In genomic region chr14:102516531-102517411, GRCh38 we compare ENCODE assay signal across 8 cellular contexts. TPM values are rescaled to one million over a fixed set of nuclear protein-coding genes. Genes with fewer than 3 reads are reported as not detected.
A peak's percentile ranks its signal among the peaks of the same experiment; 100 is the strongest.
DNase-seq lines count a peak whose midpoint lies in the region; ATAC-seq, FAIRE-seq and TF ChIP-seq lines count a peak whose summit lies in the region.

No MANE protein-coding gene starts in this region.

- ATAC-seq in GM18909 (IDR thresholded peaks at IDR 0.05; ENCODE audit: poor library complexity, unreplicated experiment) (peak; percentile 67), left colon (peak; percentile 69)

- no peaks in the 10 kb centered on the region for H3K27me3 ChIP-seq in bronchial epithelial cell (ENCODE audit: control insufficient read depth, insufficient read depth, low read length)

- DNase-seq in AG08396 (ENCODE audit: low spot score), result peak; percentile 88
- no peak for DNase-seq in Jurkat, Clone E6-1 (ENCODE audit: low read depth, low spot score)
- no peak for DNase-seq in bronchial epithelial cell (ENCODE audit: low read depth)
- peak; percentile 37 to 73 for DNase-seq in left colon
- peak; percentile 46 for DNase-seq in stimulated activated CD4-positive, alpha-beta T cell treated with anti-CD3 and anti-CD28 coated beads, Interleukin-2, amount 100 ng/mL, for 4 hours (ENCODE audit: low read depth)
- no peak for DNase-seq in Ammon's horn (ENCODE audit: low spot score)

- peak overlapping the region; percentile 69; the same call in 1 of the 2 replicates for H3K27ac ChIP-seq in VCaP

- H3K36me3 ChIP-seq in bronchial epithelial cell (ENCODE audit: control insufficient read depth, insufficient read depth, low read length), result no peaks in the 10 kb centered on the region

- peak overlapping the region; percentile 48 for H3K4me3 ChIP-seq in Jurkat, Clone E6-1 (ENCODE audit: low read length)
- H3K4me3 ChIP-seq in bronchial epithelial cell (ENCODE audit: low read depth, low read length), result peak overlapping the region; percentile 53

- intact Hi-C loops in left colon (cut with DNase I, micrococcal nuclease), result loop anchor here in 1 of 2 donors (5.0 kb wide), 1 partner anchor 79 kb away; no protein-coding TSS in a partner anchor

- TF ChIP-seq CTCF in VCaP (conservative IDR thresholded peaks at IDR 0.05) (peak; percentile 95), bronchial epithelial cell (IDR thresholded peaks at IDR 0.05; ENCODE audit: insufficient read depth, low read length, severe bottlenecking) (peak; percentile 68)

- no peak for FAIRE-seq in bronchial epithelial cell (lab: Jason Lieb, UNC)

RNA-seq across cellular contexts. Expression of gene ANKRD9, which starts 7.2 kb away (rescaled TPM):
- 9.3 TPM for polyA plus RNA-seq in Jurkat, Clone E6-1 (2012; ENCODE audit: insufficient read depth, insufficient read length)
- 34.8 and 36.1 TPM in 2 replicates for total RNA-seq in bronchial epithelial cell
- total RNA-seq in left colon, result 100 to 1,000 TPM; 105 to 117 TPM

Comparison
In these comparisons a context has a peak if more than half of its experiments do, and no peak if none do; other contexts are left out.
1. DNase-seq: peak in AG08396 (single experiment), left colon (2 of 2) and stimulated activated CD4-positive, alpha-beta T cell treated with anti-CD3 and anti-CD28 coated beads, Interleukin-2, amount 100 ng/mL, for 4 hours (single experiment); none in Jurkat, Clone E6-1 (single experiment), bronchial epithelial cell (single experiment) and Ammon's horn (single experiment).